8 cellular contexts compared by ENCODE assay signal in genomic region chr17:18040287-18040858, GRCh38. TPM values are rescaled to one million over a fixed set of nuclear protein-coding genes. Genes with fewer than 3 reads are reported as not detected.
DNase-seq lines count a peak whose midpoint lies in the region; TF ChIP-seq lines count a peak whose summit lies in the region.

No MANE protein-coding gene starts in this region.

- in situ Hi-C loops in transverse colon (cut with MboI; ENCODE audit: low pct_ligation_motif_present in 1 of 4, low pct_unique_long_range_greater_than_20kb in 1 of 4, low sequenced_read_pairs in 3 of 4), result loop anchor here in 2 of 4 donors (25.0 kb wide), 2 partner anchors 153 to 353 kb away; partner anchors contain the start of gene RAI1 (in 1 of the 2)

- CTCF ChIA-PET in activated naive CD4-positive, alpha-beta T cell treated with anti-CD3 and anti-CD28 coated beads, Interleukin-2, amount 10 ng/mL, durations not matched to agents 7 days and 5 days (lab: Charles Lee), result no interaction called here

- peak overlapping the region; percentile 87 for H3K4me3 Mint-ChIP-seq in activated naive CD4-positive, alpha-beta T cell treated with anti-CD3 and anti-CD28 coated beads, Interleukin-2, amount 10 ng/mL, durations not matched to agents 7 days and 5 days

- H3K9me3 ChIP-seq in ascending aorta, result no peaks in the 10 kb centered on the region
- no peaks in the 10 kb centered on the region for H3K9me3 ChIP-seq in liver (ENCODE audit: control insufficient read depth in 4 of 4, low read length in 3 of 4)
- H3K9me3 ChIP-seq in transverse colon, result no peaks in the 10 kb centered on the region

- no peak for TF ChIP-seq RAD21 in liver (IDR thresholded peaks at IDR 0.05)

- intact Hi-C loops in ascending aorta (cut with DNase I), result no loop called here
- intact Hi-C loops in transverse colon (cut with DNase I; ENCODE audit: low total_unique reads), result no loop called here

- H3K4me1 Mint-ChIP-seq in activated naive CD4-positive, alpha-beta T cell treated with anti-CD3 and anti-CD28 coated beads, Interleukin-2, amount 10 ng/mL, durations not matched to agents 7 days and 5 days, result peaks cover 50% of the 10 kb centered on the region

- peak overlapping the region; percentile 93 to 98 for H3K4me3 ChIP-seq in ascending aorta
- H3K4me3 ChIP-seq in liver (ENCODE audit: low read depth in 1 of 3, low read length in 3 of 3), result peak overlapping the region in 2 of 3 donors; percentile 92 to 97
- H3K4me3 ChIP-seq in transverse colon, result peak overlapping the region; percentile 68 to 94 (median 83)

- 51% methylated on average over 6 of the region's 6 CpGs for whole genome bisulfite sequencing in liver
- 26 to 59% methylated on average over 2 to 6 of the region's 6 CpGs for WGBS in transverse colon (ENCODE audit: low coverage in 1 of 2), 2 donors

- H3K36me3 ChIP-seq in ascending aorta (peaks cover 0 to 5% of the 10 kb centered on the region in 2 donors), liver (ENCODE audit: control insufficient read depth in 4 of 4, insufficient read depth in 3 of 4, low read depth in 1 of 4, low read length in 3 of 4) (no peaks in the 10 kb centered on the region), transverse colon (peaks cover 0 to under 1% (median 0%) of the 10 kb centered on the region in 4 donors)

- H3K27ac Mint-ChIP-seq in activated naive CD4-positive, alpha-beta T cell treated with anti-CD3 and anti-CD28 coated beads, Interleukin-2, amount 10 ng/mL, durations not matched to agents 7 days and 5 days, result peak overlapping the region; percentile 81

- no peak for TF ChIP-seq CTCF in ascending aorta (IDR thresholded peaks at IDR 0.05)
- no peak for TF ChIP-seq CTCF in liver (IDR thresholded peaks at IDR 0.05; ENCODE audit: low read depth, low read length, missing input control)
- no peak for TF ChIP-seq CTCF in transverse colon (IDR thresholded peaks at IDR 0.05)

- peaks cover 3 to 18% of the 10 kb centered on the region in 2 donors for H3K4me1 ChIP-seq in ascending aorta
- peaks cover 4 to 35% (median 26%) of the 10 kb centered on the region in 4 donors for H3K4me1 ChIP-seq in liver (ENCODE audit: control insufficient read depth in 4 of 4, insufficient read depth in 4 of 4, low read length in 3 of 4)
- H3K4me1 ChIP-seq in transverse colon, result peaks cover 20 to 35% (median 28%) of the 10 kb centered on the region in 4 donors

- peak overlapping the region; percentile 55 to 79 for H3K9ac ChIP-seq in liver (ENCODE audit: low read depth in 1 of 2, low read length in 2 of 2)

- H3K27ac ChIP-seq in ascending aorta (no peak overlapping the region), liver (ENCODE audit: low read depth in 1 of 2, low read length in 2 of 2) (no peak overlapping the region), transverse colon (peak overlapping the region in 3 of 4 donors; percentile 83 to 92 (median 89))

- H3K36me3 Mint-ChIP-seq in activated naive CD4-positive, alpha-beta T cell treated with anti-CD3 and anti-CD28 coated beads, Interleukin-2, amount 10 ng/mL, durations not matched to agents 7 days and 5 days, result peaks cover 8% of the 10 kb centered on the region

- no peaks in the 10 kb centered on the region for H3K9me3 Mint-ChIP-seq in activated naive CD4-positive, alpha-beta T cell treated with anti-CD3 and anti-CD28 coated beads, Interleukin-2, amount 10 ng/mL, durations not matched to agents 7 days and 5 days

- TF ChIP-seq EP300 in transverse colon (IDR thresholded peaks at IDR 0.05; ENCODE audit: low read depth), result no peak

- TF ChIP-seq POLR2A in transverse colon (IDR thresholded peaks at IDR 0.05), result no peak

- no peaks in the 10 kb centered on the region for H3K27me3 ChIP-seq in ascending aorta
- H3K27me3 ChIP-seq in liver (ENCODE audit: control insufficient read depth in 4 of 4, insufficient read depth in 4 of 4, low read length in 3 of 4), result no peaks in the 10 kb centered on the region
- H3K27me3 ChIP-seq in transverse colon, result no peaks in the 10 kb centered on the region

- peaks cover 4% of the 10 kb centered on the region for H3K27me3 Mint-ChIP-seq in activated naive CD4-positive, alpha-beta T cell treated with anti-CD3 and anti-CD28 coated beads, Interleukin-2, amount 10 ng/mL, durations not matched to agents 7 days and 5 days

- no peak for DNase-seq in activated naive CD4-positive, alpha-beta T cell treated with anti-CD3 and anti-CD28 coated beads, Interleukin-2, amount 10 ng/mL, durations not matched to agents 7 days and 5 days
- no peak for DNase-seq in activated naive CD4-positive, alpha-beta T cell (lab: John Stamatoyannopoulos, UW)
- no peak for DNase-seq in ascending aorta (ENCODE audit: low spot score in 2 of 2)
- no peak for DNase-seq in transverse colon
- DNase-seq in pons (ENCODE audit: low spot score), result no peak
- no peak for DNase-seq in inferior parietal cortex (ENCODE audit: extremely low spot score)
- DNase-seq in NCI-H2029 treated with DMSO at 0.1 percent for 48 hours (lab: John Stamatoyannopoulos, UW), result no peak

TF ChIP-seq in liver, 16 proteins besides CTCF, POLR2A, EP300 and RAD21:
- no peak for TF ChIP-seq JUND (IDR thresholded peaks at IDR 0.05)
- no peak for TF ChIP-seq RXRA (IDR thresholded peaks at IDR 0.05)
- TF ChIP-seq FOXA1 (IDR thresholded peaks at IDR 0.05), result no peak
- TF ChIP-seq GABPA (IDR thresholded peaks at IDR 0.05 in 1 of 2, conservative IDR thresholded peaks at IDR 0.05 in 1 of 2), result no peak
- no peak for TF ChIP-seq FOXA2 (IDR thresholded peaks at IDR 0.05)
- TF ChIP-seq EGR1 (IDR thresholded peaks at IDR 0.05; ENCODE audit: low read depth in 2 of 2), result no peak
- TF ChIP-seq HNF4A (conservative IDR thresholded peaks at IDR 0.05), result no peak
- no peak for TF ChIP-seq TAF1 (conservative IDR thresholded peaks at IDR 0.05)

RNA-seq across cellular contexts. Expression of gene GID4, which starts 1.2 kb away (rescaled TPM):
- total RNA-seq in ascending aorta (8.3 TPM), liver (1 to 10 TPM; 4.4 to 4.9 TPM), transverse colon (10 to 100 TPM in 2 of 4 donors, 1 to 10 TPM in 2; 7.0 to 39.6 (median 9.4) TPM)
- polyA plus RNA-seq in liver, result 1 to 10 TPM; 1.7 to 3.0 TPM

RNA-seq across cellular contexts. Expression of gene ATPAF2, which starts 1.4 kb away (rescaled TPM):
- total RNA-seq in ascending aorta (2.6 TPM), liver (10 to 100 TPM; 12.9 to 14.4 TPM), transverse colon (10 to 100 TPM; 17.3 to 65.1 (median 24.7) TPM)
- 10 to 100 TPM; 19.1 to 20.1 TPM for polyA plus RNA-seq in liver

RNA-seq across cellular contexts. Expression of gene DRG2, which starts 47.4 kb away (rescaled TPM):
- total RNA-seq in ascending aorta (118 TPM), liver (10 to 100 TPM; 10.9 to 24.9 TPM), transverse colon (10 to 100 TPM; 27.9 to 90.6 (median 33.3) TPM)
- polyA plus RNA-seq in liver, result 10 to 100 TPM; 17.0 to 20.2 TPM

Comparison
In these comparisons a context has a peak if more than half of its experiments do, and no peak if none do; other contexts are left out.
1. H3K27ac ChIP-seq: peak in transverse colon (3 of 4); none in ascending aorta (0 of 2) and liver (0 of 2).
2. Peak in every context shown above with its lines, with median percentiles within 50 percentile points of each other: H3K4me3 ChIP-seq.